In the genomic region with DNA sequence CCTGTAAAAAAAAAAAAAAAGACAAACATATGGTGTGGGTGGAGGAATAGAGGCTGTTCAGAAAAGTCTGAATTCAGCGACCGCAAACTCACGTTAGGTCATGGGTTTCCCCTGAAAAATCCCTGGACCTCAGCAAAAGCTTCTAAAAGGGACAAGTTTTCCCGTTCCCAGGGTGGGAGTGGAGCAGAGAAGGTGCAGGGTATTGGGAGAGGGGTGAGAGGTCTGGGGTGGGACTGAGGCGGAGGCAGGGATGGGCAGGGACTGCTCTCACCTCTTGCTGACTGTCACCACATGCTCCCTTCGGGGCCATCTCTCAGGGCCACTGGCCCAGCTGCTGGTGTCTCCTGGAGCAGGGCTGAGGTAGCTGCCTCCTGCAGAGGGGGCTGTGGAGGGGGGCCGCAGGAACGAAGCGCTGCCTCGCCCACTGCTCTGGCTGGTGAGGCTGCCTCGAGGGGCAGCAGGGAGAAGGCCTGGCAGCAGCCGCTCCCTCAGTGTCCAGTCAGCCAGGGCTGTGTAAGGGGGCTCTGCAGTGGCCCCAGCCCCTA, we compare ENCODE assay signal across 34 cellular contexts. TPM values are rescaled to one million over a fixed set of nuclear protein-coding genes. Genes with fewer than 3 reads are reported as not detected.
DNase-seq lines count a peak whose midpoint lies in the region; ATAC-seq, FAIRE-seq and TF ChIP-seq lines count a peak whose summit lies in the region.
"Had no signal": no experiment of that assay in that cellular context is flagged by ENCODE, and none has a peak within 500 bp of the region (broad histone marks: within the 10 kb centered on the region; RNA-seq: fewer than 3 reads in every experiment).

No MANE protein-coding gene starts in this region.

- H3K9me3 ChIP-seq in T-helper 17 cell (ENCODE audit: control insufficient read depth, low read length, poor library complexity, severe bottlenecking) (no peaks in the 10 kb centered on the region), kidney (ENCODE audit: control insufficient read depth in 1 of 2, low read length in 2 of 2) (no peaks in the 10 kb centered on the region)
- no peaks in the 10 kb centered on the region for H3K9me3 ChIP-seq in CD8-positive, alpha-beta T cell (ENCODE audit: low read length)
- H3K9me3 ChIP-seq: heart left ventricle, tibial artery had no signal

- no peak overlapping the region for H3K27ac ChIP-seq in kidney (ENCODE audit: low read depth in 2 of 2, low read length in 2 of 2)
- no peak overlapping the region for H3K27ac ChIP-seq in CD8-positive, alpha-beta T cell (ENCODE audit: low read depth, low read length)
- H3K27ac ChIP-seq: heart left ventricle, KMS-11, tibial artery had no signal

- no peak overlapping the region for H3K27ac Mint-ChIP-seq in T-helper 17 cell
- H3K27ac Mint-ChIP-seq in CD8-positive, alpha-beta T cell = no peak overlapping the region
- H3K27ac Mint-ChIP-seq: activated CD8-positive, alpha-beta memory T cell treated with anti-CD3 and anti-CD28 coated beads, Interleukin-2, amount 10 ng/mL, durations not matched to agents 7 days and 5 days; stimulated activated naive CD8-positive, alpha-beta T cell treated with anti-CD3 and anti-CD28 coated beads, Interleukin-15, amount 100 ng/mL, for 72 hours; WTC11 had no signal

- no peak for TF ChIP-seq CTCF in kidney (IDR thresholded peaks at IDR 0.05; ENCODE audit: borderline replicate concordance, extremely low read depth, insufficient read depth)
- no peak for TF ChIP-seq CTCF in CD8-positive, alpha-beta T cell (IDR thresholded peaks at IDR 0.05)

- ATAC-seq in T-helper 17 cell = no peak
- ATAC-seq in CD8-positive, alpha-beta T cell = no peak
- ATAC-seq: activated CD8-positive, alpha-beta memory T cell treated with anti-CD3 and anti-CD28 coated beads, Interleukin-2, amount 10 ng/mL, durations not matched to agents 7 days and 5 days; HCT116; heart left ventricle; naive thymus-derived CD8-positive, alpha-beta T cell; Panc1; stimulated activated naive CD8-positive, alpha-beta T cell treated with anti-CD3 and anti-CD28 coated beads, Interleukin-15, amount 100 ng/mL, for 72 hours; WTC11 had no signal

- H3K4me1 Mint-ChIP-seq in T-helper 17 cell = peaks cover 38% of the 10 kb centered on the region
- peaks cover 27% of the 10 kb centered on the region for H3K4me1 Mint-ChIP-seq in CD8-positive, alpha-beta T cell (ENCODE audit: low read depth)

- CTCF ChIA-PET in CD8-positive, alpha-beta T cell (lab: Charles Lee) = interaction anchor here (1.8 to 3.5 kb wide), 2 partner anchors 8 to 35 kb away, joined by 8 to 18 read pairs; no protein-coding TSS in a partner anchor

- peaks cover 5% of the 10 kb centered on the region for H3K36me3 Mint-ChIP-seq in T-helper 17 cell (ENCODE audit: low read depth)
- peaks cover 14% of the 10 kb centered on the region for H3K36me3 Mint-ChIP-seq in CD8-positive, alpha-beta T cell

- H3K27me3 ChIP-seq in H7 (ENCODE audit: control insufficient read depth, insufficient read depth, low read length) = peaks cover 8% of the 10 kb centered on the region
- H3K27me3 ChIP-seq in CD8-positive, alpha-beta T cell (ENCODE audit: insufficient read depth, low read length) = no peaks in the 10 kb centered on the region
- H3K27me3 ChIP-seq: heart left ventricle, tibial artery had no signal

- H3K27me3 Mint-ChIP-seq in T-helper 17 cell = no peaks in the 10 kb centered on the region
- H3K27me3 Mint-ChIP-seq in CD8-positive, alpha-beta T cell (ENCODE audit: low read depth) = no peaks in the 10 kb centered on the region
- H3K27me3 Mint-ChIP-seq: activated CD8-positive, alpha-beta memory T cell treated with anti-CD3 and anti-CD28 coated beads, Interleukin-2, amount 10 ng/mL, durations not matched to agents 7 days and 5 days; stimulated activated naive CD8-positive, alpha-beta T cell treated with anti-CD3 and anti-CD28 coated beads, Interleukin-15, amount 100 ng/mL, for 72 hours had no signal

- peak overlapping the region; percentile 43 for H3K4me3 Mint-ChIP-seq in T-helper 17 cell
- no peak overlapping the region for H3K4me3 Mint-ChIP-seq in CD8-positive, alpha-beta T cell
- H3K4me3 Mint-ChIP-seq: activated CD8-positive, alpha-beta memory T cell treated with anti-CD3 and anti-CD28 coated beads, Interleukin-2, amount 10 ng/mL, durations not matched to agents 7 days and 5 days; naive thymus-derived CD8-positive, alpha-beta T cell; stimulated activated naive CD8-positive, alpha-beta T cell treated with anti-CD3 and anti-CD28 coated beads, Interleukin-15, amount 100 ng/mL, for 72 hours; WTC11 had no signal

- DNase-seq in COLO668 (lab: John Stamatoyannopoulos, UW; ENCODE audit: unreplicated experiment) (peak; percentile 57), H7 (peak; percentile 59), T-helper 17 cell (no peak), kidney (peak; percentile 61), SKM-1 treated with dmso at 0.1 percent for 144 hours (lab: John Stamatoyannopoulos, UW; ENCODE audit: unreplicated experiment) (no peak), NAMALWA (ENCODE audit: low spot score) (no peak), SIG-M5 treated with dmso at 0.1 percent for 504 hours (lab: John Stamatoyannopoulos, UW; ENCODE audit: unreplicated experiment) (no peak)
- no peak for DNase-seq in CD8-positive, alpha-beta T cell
- DNase-seq: activated CD4-positive, alpha-beta T cell treated with anti-CD3 and anti-CD28 coated beads, Interleukin-2, amount 50 U/mL, for 1 hour; activated CD8-positive, alpha-beta memory T cell treated with anti-CD3 and anti-CD28 coated beads, Interleukin-2, amount 10 ng/mL, durations not matched to agents 7 days and 5 days; activated T-cell treated with anti-CD3 and anti-CD28 coated beads, Interleukin-2, amount 50 U/mL, for 48 hours; cerebellar nuclear complex; COR-L47; DND-41; naive thymus-derived CD8-positive, alpha-beta T cell; NCI-H1417 treated with DMSO at 0.1 percent for 48 hours; NCI-H510A; SHP77 treated with DMSO at 0.1 percent for 48 hours; stimulated activated CD8-positive, alpha-beta memory T cell treated with anti-CD3 and anti-CD28 coated beads, Interleukin-4, amount 100 ng/mL, for 48 hours; stimulated activated naive CD8-positive, alpha-beta T cell treated with anti-CD3 and anti-CD28 coated beads, Interleukin-15, amount 100 ng/mL, for 72 hours; SW 1271; T1000; tibial artery had no signal

- peaks cover 6% of the 10 kb centered on the region for H3K36me3 ChIP-seq in H7 (replicated peaks; ENCODE audit: control insufficient read depth, insufficient read depth, low read length)
- no peaks in the 10 kb centered on the region for H3K36me3 ChIP-seq in kidney (ENCODE audit: control insufficient read depth in 1 of 2, insufficient read depth in 2 of 2, low read length in 2 of 2)
- no peaks in the 10 kb centered on the region for H3K36me3 ChIP-seq in CD8-positive, alpha-beta T cell (ENCODE audit: insufficient read depth, low read length)
- H3K36me3 ChIP-seq: heart left ventricle, tibial artery had no signal

- no peak for FAIRE-seq in kidney (lab: Jason Lieb, UNC)
- FAIRE-seq: GM12892 had no signal

- peaks cover 2 to 13% of the 10 kb centered on the region in 2 donors for H3K4me1 ChIP-seq in kidney (ENCODE audit: control insufficient read depth in 1 of 2, insufficient read depth in 1 of 2, low read depth in 1 of 2, low read length in 2 of 2)
- peaks cover 13% of the 10 kb centered on the region for H3K4me1 ChIP-seq in CD8-positive, alpha-beta T cell (ENCODE audit: insufficient read depth, low read length)

- intact Hi-C loops in kidney (cut with DNase I) = no loop called here
- intact Hi-C loops in CD8-positive, alpha-beta T cell (cut with DNase I, micrococcal nuclease) = loop anchor here (10.0 kb wide), 2 partner anchors 107 to 1467 kb away; a partner anchor contains a TSS

- no peak overlapping the region for H3K4me3 ChIP-seq in H7 (ENCODE audit: insufficient read depth, low read depth, low read length)
- H3K4me3 ChIP-seq in kidney (ENCODE audit: low read length in 2 of 2) = no peak overlapping the region
- no peak overlapping the region for H3K4me3 ChIP-seq in CD8-positive, alpha-beta T cell (ENCODE audit: low read depth, low read length)
- H3K4me3 ChIP-seq: heart left ventricle, tibial artery had no signal

- POLR2A ChIA-PET in CD8-positive, alpha-beta T cell (lab: Charles Lee) = interaction anchor here (0.7 kb wide), 1 partner anchor 11 kb away, joined by 5 read pairs; no protein-coding TSS in a partner anchor

- no peak overlapping the region for H3K9ac ChIP-seq in kidney (ENCODE audit: low read length in 2 of 2)
- H3K9ac ChIP-seq: KMS-11 had no signal

- H3K9me3 Mint-ChIP-seq in CD8-positive, alpha-beta T cell = no peaks in the 10 kb centered on the region
- H3K9me3 Mint-ChIP-seq: stimulated activated naive CD8-positive, alpha-beta T cell treated with anti-CD3 and anti-CD28 coated beads, Interleukin-15, amount 100 ng/mL, for 72 hours; WTC11 had no signal

RNA-seq across cellular contexts. Expression of a gene that starts 2.7 kb away (rescaled TPM):
- 242 and 387 TPM in 2 replicates for total RNA-seq in H7 (2014; rRNA removed; shearing (Covaris generic))
- total RNA-seq in T-helper 17 cell (100 to 1,000 TPM; 515 to 717 TPM), kidney (358 TPM)
- polyA plus RNA-seq in kidney (ENCODE audit: insufficient read depth, low read depth, low replicate concordance) = 223 TPM
- 100 to 1,000 TPM; 235 to 238 TPM for total RNA-seq in CD8-positive, alpha-beta T cell

RNA-seq across cellular contexts. Expression of a gene that starts 17.5 kb away (rescaled TPM):
- total RNA-seq in H7 (2014; rRNA removed; shearing (Covaris generic)) = 4.4 and 6.1 TPM in 2 replicates
- under 1 TPM in 1 of 2 donors, not detected in 1; 0.07 TPM for total RNA-seq in T-helper 17 cell
- total RNA-seq in kidney = 0.88 TPM
- polyA plus RNA-seq in kidney (ENCODE audit: insufficient read depth, low read depth, low replicate concordance) = 1.3 TPM
- not detected for total RNA-seq in CD8-positive, alpha-beta T cell
- total RNA-seq: activated CD8-positive, alpha-beta memory T cell treated with anti-CD3 and anti-CD28 coated beads, Interleukin-2, amount 10 ng/mL, durations not matched to agents 7 days and 5 days had no signal
- polyA plus RNA-seq: BJ; naive thymus-derived CD8-positive, alpha-beta T cell had no signal

RNA-seq across cellular contexts. Expression of a gene that starts 26.1 kb away (rescaled TPM):
- total RNA-seq in H7 (2014; rRNA removed; shearing (Covaris generic)) = not detected in 2 replicates
- not detected for total RNA-seq in T-helper 17 cell
- not detected for total RNA-seq in kidney
- polyA plus RNA-seq in kidney (ENCODE audit: insufficient read depth, low read depth, low replicate concordance) = not detected
- total RNA-seq in CD8-positive, alpha-beta T cell = not detected
- total RNA-seq: A673; activated CD8-positive, alpha-beta memory T cell treated with anti-CD3 and anti-CD28 coated beads, Interleukin-2, amount 10 ng/mL, durations not matched to agents 7 days and 5 days; kidney epithelial cell; lower leg skin; naive thymus-derived CD8-positive, alpha-beta T cell; skeletal muscle tissue; WTC11 had no signal
- polyA plus RNA-seq: BJ; naive thymus-derived CD8-positive, alpha-beta T cell had no signal

RNA-seq across cellular contexts. Expression of a gene that starts 28.0 kb away (rescaled TPM):
- total RNA-seq in H7 (2014; rRNA removed; shearing (Covaris generic)) = 0.17 and 1.6 TPM in 2 replicates
- total RNA-seq in T-helper 17 cell = 1 to 10 TPM; 4.6 to 6.3 TPM
- 1.0 TPM for total RNA-seq in kidney
- polyA plus RNA-seq in kidney (ENCODE audit: insufficient read depth, low read depth, low replicate concordance) = 14.2 TPM
- total RNA-seq in CD8-positive, alpha-beta T cell = 1 to 10 TPM; 4.9 to 7.1 TPM
- total RNA-seq: skeletal muscle tissue had no signal

Comparison
In these comparisons a context has a peak if more than half of its experiments do, and no peak if none do; other contexts are left out.
1. DNase-seq: peak in COLO668 (single experiment), H7 (single experiment) and kidney (single experiment); none in T-helper 17 cell (0 of 3), SKM-1 treated with dmso at 0.1 percent for 144 hours (single experiment), NAMALWA (single experiment), SIG-M5 treated with dmso at 0.1 percent for 504 hours (single experiment) and CD8-positive, alpha-beta T cell (0 of 7).